Comparison of ENCODE assay signal across 1 cellular context in genomic region chr9:137310190-137311052, GRCh38.
TF ChIP-seq lines count a peak whose summit lies in the region.

No MANE protein-coding gene starts in this region.

TF ChIP-seq in HEK293, 187 proteins besides CTCF, POLR2A, EP300 and RAD21 (continued from another document and continues in another):
- TF ChIP-seq, protein P1, sequence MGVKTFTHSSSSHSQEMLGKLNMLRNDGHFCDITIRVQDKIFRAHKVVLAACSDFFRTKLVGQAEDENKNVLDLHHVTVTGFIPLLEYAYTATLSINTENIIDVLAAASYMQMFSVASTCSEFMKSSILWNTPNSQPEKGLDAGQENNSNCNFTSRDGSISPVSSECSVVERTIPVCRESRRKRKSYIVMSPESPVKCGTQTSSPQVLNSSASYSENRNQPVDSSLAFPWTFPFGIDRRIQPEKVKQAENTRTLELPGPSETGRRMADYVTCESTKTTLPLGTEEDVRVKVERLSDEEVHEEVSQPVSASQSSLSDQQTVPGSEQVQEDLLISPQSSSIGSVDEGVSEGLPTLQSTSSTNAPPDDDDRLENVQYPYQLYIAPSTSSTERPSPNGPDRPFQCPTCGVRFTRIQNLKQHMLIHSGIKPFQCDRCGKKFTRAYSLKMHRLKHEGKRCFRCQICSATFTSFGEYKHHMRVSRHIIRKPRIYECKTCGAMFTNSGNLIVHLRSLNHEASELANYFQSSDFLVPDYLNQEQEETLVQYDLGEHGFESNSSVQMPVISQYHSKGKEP (tag by site-specific recombination; IDR thresholded peaks at IDR 0.05): no peak
- TF ChIP-seq GLIS1 (tag by site-specific recombination; IDR thresholded peaks at IDR 0.05) (peak; percentile 87), ZBTB48 (tag by site-specific recombination; IDR thresholded peaks at IDR 0.05) (no peak), TRIM28 (IDR thresholded peaks at IDR 0.05; ENCODE audit: borderline replicate concordance, low read length) (no peak), SALL2 (tag by site-specific recombination; IDR thresholded peaks at IDR 0.05; ENCODE audit: borderline replicate concordance) (no peak), SP3 (tag by site-specific recombination; IDR thresholded peaks at IDR 0.05) (0 out of 2 replicates have a peak, but pooled peaks have one; percentile 25), ZNF140 (tag by site-specific recombination; IDR thresholded peaks at IDR 0.05) (no peak), SETDB1 (IDR thresholded peaks at IDR 0.05; ENCODE audit: insufficient read length, low read length) (no peak), ZNF610 (tag by site-specific recombination; IDR thresholded peaks at IDR 0.05; ENCODE audit: borderline replicate concordance) (no peak), ZFHX2 (tag by site-specific recombination; conservative IDR thresholded peaks at IDR 0.05) (no peak), ZNF621 (tag by site-specific recombination; IDR thresholded peaks at IDR 0.05) (no peak), ZNF561 (tag by site-specific recombination; IDR thresholded peaks at IDR 0.05; ENCODE audit: borderline replicate concordance) (no peak), ZNF433 (tag by site-specific recombination; IDR thresholded peaks at IDR 0.05; ENCODE audit: low read depth) (no peak), ZSCAN23 (tag by site-specific recombination; IDR thresholded peaks at IDR 0.05) (no peak), ZNF624 (tag by site-specific recombination; IDR thresholded peaks at IDR 0.05) (no peak), RBAK (tag by site-specific recombination; IDR thresholded peaks at IDR 0.05) (no peak), ZXDB (tag by site-specific recombination; IDR thresholded peaks at IDR 0.05) (peak; percentile 88), ZNF211 (tag by site-specific recombination; IDR thresholded peaks at IDR 0.05; ENCODE audit: low read depth) (no peak), ZNF2 (tag by site-specific recombination; IDR thresholded peaks at IDR 0.05) (no peak), ZNF654 (tag by site-specific recombination; IDR thresholded peaks at IDR 0.05; ENCODE audit: low read depth) (no peak), ZNF169 (tag by site-specific recombination; IDR thresholded peaks at IDR 0.05) (no peak), KLF8 (tag by site-specific recombination; IDR thresholded peaks at IDR 0.05) (peak; percentile 12; the same call in 1 of the 2 replicates), ZNF394 (tag by site-specific recombination; IDR thresholded peaks at IDR 0.05; ENCODE audit: borderline replicate concordance) (no peak), ZNF274 (IDR thresholded peaks at IDR 0.05; ENCODE audit: low read length) (no peak), ZNF274 (tag by site-specific recombination; IDR thresholded peaks at IDR 0.05; ENCODE audit: borderline replicate concordance) (no peak), ZSCAN18 (tag by site-specific recombination; IDR thresholded peaks at IDR 0.05) (no peak), ZNF707 (tag by site-specific recombination; IDR thresholded peaks at IDR 0.05) (no peak), ZFP69B (tag by site-specific recombination; IDR thresholded peaks at IDR 0.05) (no peak), ZBTB11 (tag by site-specific recombination; conservative IDR thresholded peaks at IDR 0.05; ENCODE audit: low read depth) (no peak), ZNF629 (tag by site-specific recombination; IDR thresholded peaks at IDR 0.05) (0 out of 2 replicates have a peak, but pooled peaks have one; percentile 43), ZNF23 (tag by site-specific recombination; IDR thresholded peaks at IDR 0.05; ENCODE audit: borderline replicate concordance) (no peak)
- TF ChIP-seq, protein P2, sequence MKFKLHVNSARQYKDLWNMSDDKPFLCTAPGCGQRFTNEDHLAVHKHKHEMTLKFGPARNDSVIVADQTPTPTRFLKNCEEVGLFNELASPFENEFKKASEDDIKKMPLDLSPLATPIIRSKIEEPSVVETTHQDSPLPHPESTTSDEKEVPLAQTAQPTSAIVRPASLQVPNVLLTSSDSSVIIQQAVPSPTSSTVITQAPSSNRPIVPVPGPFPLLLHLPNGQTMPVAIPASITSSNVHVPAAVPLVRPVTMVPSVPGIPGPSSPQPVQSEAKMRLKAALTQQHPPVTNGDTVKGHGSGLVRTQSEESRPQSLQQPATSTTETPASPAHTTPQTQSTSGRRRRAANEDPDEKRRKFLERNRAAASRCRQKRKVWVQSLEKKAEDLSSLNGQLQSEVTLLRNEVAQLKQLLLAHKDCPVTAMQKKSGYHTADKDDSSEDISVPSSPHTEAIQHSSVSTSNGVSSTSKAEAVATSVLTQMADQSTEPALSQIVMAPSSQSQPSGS (tag by site-specific recombination; IDR thresholded peaks at IDR 0.05; ENCODE audit: low read depth): no peak
- TF ChIP-seq, protein P3, sequence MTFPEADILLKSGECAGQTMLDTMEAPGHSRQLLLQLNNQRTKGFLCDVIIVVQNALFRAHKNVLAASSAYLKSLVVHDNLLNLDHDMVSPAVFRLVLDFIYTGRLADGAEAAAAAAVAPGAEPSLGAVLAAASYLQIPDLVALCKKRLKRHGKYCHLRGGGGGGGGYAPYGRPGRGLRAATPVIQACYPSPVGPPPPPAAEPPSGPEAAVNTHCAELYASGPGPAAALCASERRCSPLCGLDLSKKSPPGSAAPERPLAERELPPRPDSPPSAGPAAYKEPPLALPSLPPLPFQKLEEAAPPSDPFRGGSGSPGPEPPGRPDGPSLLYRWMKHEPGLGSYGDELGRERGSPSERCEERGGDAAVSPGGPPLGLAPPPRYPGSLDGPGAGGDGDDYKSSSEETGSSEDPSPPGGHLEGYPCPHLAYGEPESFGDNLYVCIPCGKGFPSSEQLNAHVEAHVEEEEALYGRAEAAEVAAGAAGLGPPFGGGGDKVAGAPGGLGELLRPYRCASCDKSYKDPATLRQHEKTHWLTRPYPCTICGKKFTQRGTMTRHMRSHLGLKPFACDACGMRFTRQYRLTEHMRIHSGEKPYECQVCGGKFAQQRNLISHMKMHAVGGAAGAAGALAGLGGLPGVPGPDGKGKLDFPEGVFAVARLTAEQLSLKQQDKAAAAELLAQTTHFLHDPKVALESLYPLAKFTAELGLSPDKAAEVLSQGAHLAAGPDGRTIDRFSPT (tag by site-specific recombination; IDR thresholded peaks at IDR 0.05): 0 out of 2 replicates have a peak, but pooled peaks have one; percentile 25
- TF ChIP-seq, protein P4, sequence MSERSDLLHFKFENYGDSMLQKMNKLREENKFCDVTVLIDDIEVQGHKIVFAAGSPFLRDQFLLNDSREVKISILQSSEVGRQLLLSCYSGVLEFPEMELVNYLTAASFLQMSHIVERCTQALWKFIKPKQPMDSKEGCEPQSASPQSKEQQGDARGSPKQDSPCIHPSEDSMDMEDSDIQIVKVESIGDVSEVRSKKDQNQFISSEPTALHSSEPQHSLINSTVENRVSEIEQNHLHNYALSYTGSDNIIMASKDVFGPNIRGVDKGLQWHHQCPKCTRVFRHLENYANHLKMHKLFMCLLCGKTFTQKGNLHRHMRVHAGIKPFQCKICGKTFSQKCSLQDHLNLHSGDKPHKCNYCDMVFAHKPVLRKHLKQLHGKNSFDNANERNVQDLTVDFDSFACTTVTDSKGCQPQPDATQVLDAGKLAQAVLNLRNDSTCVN (tag by site-specific recombination; optimal IDR thresholded peaks at IDR 0.05): no peak
- TF ChIP-seq, protein P5, sequence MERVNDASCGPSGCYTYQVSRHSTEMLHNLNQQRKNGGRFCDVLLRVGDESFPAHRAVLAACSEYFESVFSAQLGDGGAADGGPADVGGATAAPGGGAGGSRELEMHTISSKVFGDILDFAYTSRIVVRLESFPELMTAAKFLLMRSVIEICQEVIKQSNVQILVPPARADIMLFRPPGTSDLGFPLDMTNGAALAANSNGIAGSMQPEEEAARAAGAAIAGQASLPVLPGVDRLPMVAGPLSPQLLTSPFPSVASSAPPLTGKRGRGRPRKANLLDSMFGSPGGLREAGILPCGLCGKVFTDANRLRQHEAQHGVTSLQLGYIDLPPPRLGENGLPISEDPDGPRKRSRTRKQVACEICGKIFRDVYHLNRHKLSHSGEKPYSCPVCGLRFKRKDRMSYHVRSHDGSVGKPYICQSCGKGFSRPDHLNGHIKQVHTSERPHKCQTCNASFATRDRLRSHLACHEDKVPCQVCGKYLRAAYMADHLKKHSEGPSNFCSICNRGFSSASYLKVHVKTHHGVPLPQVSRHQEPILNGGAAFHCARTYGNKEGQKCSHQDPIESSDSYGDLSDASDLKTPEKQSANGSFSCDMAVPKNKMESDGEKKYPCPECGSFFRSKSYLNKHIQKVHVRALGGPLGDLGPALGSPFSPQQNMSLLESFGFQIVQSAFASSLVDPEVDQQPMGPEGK (tag by site-specific recombination; IDR thresholded peaks at IDR 0.05): peak; percentile 50; the same call in 1 of the 2 replicates
- TF ChIP-seq, protein P6, sequence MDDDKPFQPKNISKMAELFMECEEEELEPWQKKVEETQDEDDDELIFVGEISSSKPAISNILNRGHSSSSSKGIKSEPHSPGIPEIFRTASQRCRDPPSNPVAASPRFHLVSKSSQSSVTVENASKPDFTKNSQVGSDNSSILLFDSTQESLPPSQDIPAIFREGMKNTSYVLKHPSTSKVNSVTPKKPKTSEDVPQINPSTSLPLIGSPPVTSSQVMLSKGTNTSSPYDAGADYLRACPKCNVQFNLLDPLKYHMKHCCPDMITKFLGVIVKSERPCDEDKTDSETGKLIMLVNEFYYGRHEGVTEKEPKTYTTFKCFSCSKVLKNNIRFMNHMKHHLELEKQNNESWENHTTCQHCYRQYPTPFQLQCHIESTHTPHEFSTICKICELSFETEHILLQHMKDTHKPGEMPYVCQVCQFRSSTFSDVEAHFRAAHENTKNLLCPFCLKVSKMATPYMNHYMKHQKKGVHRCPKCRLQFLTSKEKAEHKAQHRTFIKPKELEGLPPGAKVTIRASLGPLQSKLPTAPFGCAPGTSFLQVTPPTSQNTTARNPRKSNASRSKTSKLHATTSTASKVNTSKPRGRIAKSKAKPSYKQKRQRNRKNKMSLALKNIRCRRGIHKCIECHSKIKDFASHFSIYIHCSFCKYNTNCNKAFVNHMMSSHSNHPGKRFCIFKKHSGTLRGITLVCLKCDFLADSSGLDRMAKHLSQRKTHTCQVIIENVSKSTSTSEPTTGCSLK (tag by site-specific recombination; IDR thresholded peaks at IDR 0.05): no peak
- TF ChIP-seq, protein P7, sequence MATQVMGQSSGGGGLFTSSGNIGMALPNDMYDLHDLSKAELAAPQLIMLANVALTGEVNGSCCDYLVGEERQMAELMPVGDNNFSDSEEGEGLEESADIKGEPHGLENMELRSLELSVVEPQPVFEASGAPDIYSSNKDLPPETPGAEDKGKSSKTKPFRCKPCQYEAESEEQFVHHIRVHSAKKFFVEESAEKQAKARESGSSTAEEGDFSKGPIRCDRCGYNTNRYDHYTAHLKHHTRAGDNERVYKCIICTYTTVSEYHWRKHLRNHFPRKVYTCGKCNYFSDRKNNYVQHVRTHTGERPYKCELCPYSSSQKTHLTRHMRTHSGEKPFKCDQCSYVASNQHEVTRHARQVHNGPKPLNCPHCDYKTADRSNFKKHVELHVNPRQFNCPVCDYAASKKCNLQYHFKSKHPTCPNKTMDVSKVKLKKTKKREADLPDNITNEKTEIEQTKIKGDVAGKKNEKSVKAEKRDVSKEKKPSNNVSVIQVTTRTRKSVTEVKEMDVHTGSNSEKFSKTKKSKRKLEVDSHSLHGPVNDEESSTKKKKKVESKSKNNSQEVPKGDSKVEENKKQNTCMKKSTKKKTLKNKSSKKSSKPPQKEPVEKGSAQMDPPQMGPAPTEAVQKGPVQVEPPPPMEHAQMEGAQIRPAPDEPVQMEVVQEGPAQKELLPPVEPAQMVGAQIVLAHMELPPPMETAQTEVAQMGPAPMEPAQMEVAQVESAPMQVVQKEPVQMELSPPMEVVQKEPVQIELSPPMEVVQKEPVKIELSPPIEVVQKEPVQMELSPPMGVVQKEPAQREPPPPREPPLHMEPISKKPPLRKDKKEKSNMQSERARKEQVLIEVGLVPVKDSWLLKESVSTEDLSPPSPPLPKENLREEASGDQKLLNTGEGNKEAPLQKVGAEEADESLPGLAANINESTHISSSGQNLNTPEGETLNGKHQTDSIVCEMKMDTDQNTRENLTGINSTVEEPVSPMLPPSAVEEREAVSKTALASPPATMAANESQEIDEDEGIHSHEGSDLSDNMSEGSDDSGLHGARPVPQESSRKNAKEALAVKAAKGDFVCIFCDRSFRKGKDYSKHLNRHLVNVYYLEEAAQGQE (tag by site-specific recombination; IDR thresholded peaks at IDR 0.05): no peak
- TF ChIP-seq, protein P8, sequence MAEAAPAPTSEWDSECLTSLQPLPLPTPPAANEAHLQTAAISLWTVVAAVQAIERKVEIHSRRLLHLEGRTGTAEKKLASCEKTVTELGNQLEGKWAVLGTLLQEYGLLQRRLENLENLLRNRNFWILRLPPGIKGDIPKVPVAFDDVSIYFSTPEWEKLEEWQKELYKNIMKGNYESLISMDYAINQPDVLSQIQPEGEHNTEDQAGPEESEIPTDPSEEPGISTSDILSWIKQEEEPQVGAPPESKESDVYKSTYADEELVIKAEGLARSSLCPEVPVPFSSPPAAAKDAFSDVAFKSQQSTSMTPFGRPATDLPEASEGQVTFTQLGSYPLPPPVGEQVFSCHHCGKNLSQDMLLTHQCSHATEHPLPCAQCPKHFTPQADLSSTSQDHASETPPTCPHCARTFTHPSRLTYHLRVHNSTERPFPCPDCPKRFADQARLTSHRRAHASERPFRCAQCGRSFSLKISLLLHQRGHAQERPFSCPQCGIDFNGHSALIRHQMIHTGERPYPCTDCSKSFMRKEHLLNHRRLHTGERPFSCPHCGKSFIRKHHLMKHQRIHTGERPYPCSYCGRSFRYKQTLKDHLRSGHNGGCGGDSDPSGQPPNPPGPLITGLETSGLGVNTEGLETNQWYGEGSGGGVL (tag by site-specific recombination; IDR thresholded peaks at IDR 0.05): no peak
